ENCODE assay signal across 15 cellular contexts in the genomic region with DNA sequence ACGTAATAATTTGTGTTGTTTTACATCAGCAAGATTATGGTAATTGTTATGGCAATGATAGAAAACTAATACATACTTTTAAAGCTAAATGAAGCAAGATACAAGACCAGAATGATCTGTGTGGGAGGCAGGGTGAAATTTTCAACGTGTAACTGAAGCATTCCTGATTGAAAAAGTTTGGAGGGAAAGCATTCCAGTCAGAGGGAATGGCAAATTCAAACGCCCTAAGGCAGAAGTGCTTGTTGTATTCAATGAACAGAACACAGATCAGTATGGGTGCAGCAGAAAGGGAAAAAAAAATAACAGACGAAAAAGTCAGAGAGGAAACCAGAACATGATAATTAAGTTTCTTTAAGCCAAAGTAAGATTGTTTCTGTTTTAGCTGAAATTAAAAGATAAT.
"Had no signal": no experiment of that assay in that cellular context is flagged by ENCODE, and none has a peak within 500 bp of the region (broad histone marks: within the 10 kb centered on the region; RNA-seq: fewer than 3 reads in every experiment).

No MANE protein-coding gene starts in this region.

- H3K9me3 Mint-ChIP-seq: activated B cell treated with CpG ODN at 0.5 μM for 24 hours; activated CD8-positive, alpha-beta T cell treated with anti-CD3 and anti-CD28 coated beads for 36 hours had no signal

- H3K36me3 Mint-ChIP-seq: activated naive CD4-positive, alpha-beta T cell treated with anti-CD3 and anti-CD28 coated beads, Interleukin-2, amount 50 U/mL, for 24 hours had no signal

- ATAC-seq: activated CD8-positive, alpha-beta T cell treated with anti-CD3 and anti-CD28 coated beads for 36 hours had no signal

- H3K27me3 ChIP-seq: esophagus muscularis mucosa, sigmoid colon, spleen, stomach had no signal

- H3K9me3 ChIP-seq: esophagus muscularis mucosa, sigmoid colon, spleen, stomach, thoracic aorta had no signal

- H3K27ac ChIP-seq: esophagus muscularis mucosa, ovary, sigmoid colon, spleen, stomach, thoracic aorta had no signal

- H3K4me3 ChIP-seq: esophagus muscularis mucosa, ovary, sigmoid colon, spleen, stomach, thoracic aorta had no signal

- H3K4me1 Mint-ChIP-seq: activated B cell treated with CpG ODN at 0.5 μM for 24 hours; activated naive CD4-positive, alpha-beta T cell treated with anti-CD3 and anti-CD28 coated beads, Interleukin-2, amount 50 U/mL, for 24 hours had no signal

- H3K4me1 ChIP-seq: esophagus muscularis mucosa, sigmoid colon, spleen, stomach had no signal

- H3K27ac Mint-ChIP-seq: activated B cell treated with CpG ODN at 0.5 μM for 24 hours; activated CD8-positive, alpha-beta T cell treated with anti-CD3 and anti-CD28 coated beads for 36 hours; activated naive CD4-positive, alpha-beta T cell treated with anti-CD3 and anti-CD28 coated beads, Interleukin-2, amount 50 U/mL, for 24 hours had no signal

- DNase-seq: activated B cell treated with CpG ODN at 0.5 μM for 24 hours; activated CD4-positive, alpha-beta T cell treated with anti-CD3 and anti-CD28 coated beads for 48 hours; activated CD8-positive, alpha-beta memory T cell treated with anti-CD3 and anti-CD28 coated beads, Interleukin-2, amount 50 U/mL, for 4 hours; activated CD8-positive, alpha-beta T cell treated with anti-CD3 and anti-CD28 coated beads for 36 hours; activated effector memory CD4-positive, alpha-beta T cell treated with anti-CD3 and anti-CD28 coated beads, Interleukin-2, amount 50 U/mL, for 16 hours; activated T-cell treated with anti-CD3 and anti-CD28 coated beads, Interleukin-2, amount 50 U/mL, for 48 hours; glutamatergic neuron; ovary; sigmoid colon; spleen; stomach; T-helper 2 cell had no signal

- H3K36me3 ChIP-seq: esophagus muscularis mucosa, ovary, sigmoid colon, spleen, stomach, thoracic aorta had no signal

- H3K27me3 Mint-ChIP-seq: activated B cell treated with CpG ODN at 0.5 μM for 24 hours; activated CD8-positive, alpha-beta T cell treated with anti-CD3 and anti-CD28 coated beads for 36 hours; activated naive CD4-positive, alpha-beta T cell treated with anti-CD3 and anti-CD28 coated beads, Interleukin-2, amount 50 U/mL, for 24 hours had no signal

- H3K4me3 Mint-ChIP-seq: activated B cell treated with CpG ODN at 0.5 μM for 24 hours; activated CD8-positive, alpha-beta T cell treated with anti-CD3 and anti-CD28 coated beads for 36 hours; activated naive CD4-positive, alpha-beta T cell treated with anti-CD3 and anti-CD28 coated beads, Interleukin-2, amount 50 U/mL, for 24 hours had no signal
